22 cellular contexts compared by ENCODE assay signal in the genomic region with DNA sequence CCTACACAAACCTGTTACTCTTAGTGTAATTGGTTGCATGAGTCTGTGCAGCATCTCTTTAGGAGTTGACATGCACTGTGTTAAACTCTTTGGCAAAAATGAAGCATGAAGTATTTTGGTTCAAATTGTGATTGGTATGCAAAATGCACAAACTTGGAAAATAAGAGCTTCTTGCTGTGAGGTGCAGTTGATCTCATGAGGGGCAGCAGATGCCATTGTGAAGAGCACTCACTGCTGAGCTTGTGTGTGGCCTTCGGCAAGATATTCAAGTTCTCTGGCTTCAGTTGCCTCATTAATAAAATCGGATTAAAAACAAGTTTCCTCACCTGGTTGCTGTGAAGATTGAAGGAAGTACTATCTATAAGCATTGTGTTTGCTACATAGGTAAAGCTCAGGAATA.
DNase-seq lines count a peak whose midpoint lies in the region; ATAC-seq, FAIRE-seq and TF ChIP-seq lines count a peak whose summit lies in the region.
"Had no signal": no experiment of that assay in that cellular context is flagged by ENCODE, and none has a peak within 500 bp of the region (broad histone marks: within the 10 kb centered on the region; RNA-seq: fewer than 3 reads in every experiment).

No MANE protein-coding gene starts in this region.

- no peak overlapping the region for H4K91ac ChIP-seq in H1 (replicated peaks; ENCODE audit: insufficient read length, low read length)

- ATAC-seq in esophagus mucosa, result no peak
- ATAC-seq: GM12878, HCT116 had no signal

- no peak overlapping the region for H2AK5ac ChIP-seq in H1 (ENCODE audit: low read depth, low read length)

- no peak overlapping the region for H3K23ac ChIP-seq in H1 (ENCODE audit: insufficient read length)

- H2AFZ ChIP-seq in H1 (ENCODE audit: low read length), result 0 out of 2 replicates have a peak overlapping the region, but pooled peaks have one; percentile 18

- no peaks in the 10 kb centered on the region for H3K79me2 ChIP-seq in H1 (ENCODE audit: control insufficient read depth in 1 of 2, insufficient read depth in 2 of 2, low read length in 2 of 2)

- no peak overlapping the region for H3K9ac ChIP-seq in H1 (replicated peaks in 1 of 4; ENCODE audit: extremely low read depth in 1 of 4, low read depth in 3 of 4, low read length in 3 of 4)
- H3K9ac ChIP-seq: BLaER1 treated with 17β-estradiol and CSF1 and Interleukin-3, amounts not matched to agents 10 nM and 100 nM had no signal

- no peak for TF ChIP-seq RAD21 in H1 (IDR thresholded peaks at IDR 0.05 in 1 of 2, conservative IDR thresholded peaks at IDR 0.05 in 1 of 2; ENCODE audit: low read depth in 2 of 2, low read length in 2 of 2)

- CTCF ChIA-PET in H1 (lab: Charles Lee; ENCODE audit: partially characterized antibody), result interaction anchor here (1.0 to 2.1 kb wide), 4 partner anchors 8 to 142 kb away, joined by 3 to 11 read pairs (median 4); no protein-coding TSS in a partner anchor

- POLR2A ChIA-PET in H1 (lab: Charles Lee; ENCODE audit: partially characterized antibody), result interaction anchor here (1.3 kb wide), 1 partner anchor 17 kb away, joined by 4 read pairs; no protein-coding TSS in a partner anchor

- no peak overlapping the region for H2BK120ac ChIP-seq in H1 (replicated peaks; ENCODE audit: low read depth, low read length)

- no peak overlapping the region for H3K4ac ChIP-seq in H1 (replicated peaks; ENCODE audit: insufficient read length, low read depth, low read length)

- H3K27me3 ChIP-seq in bronchial epithelial cell (ENCODE audit: control insufficient read depth, insufficient read depth, low read length) (no peaks in the 10 kb centered on the region), H1 (replicated peaks in 1 of 4; ENCODE audit: control insufficient read depth in 3 of 4, extremely low read depth in 1 of 4, insufficient read depth in 3 of 4, low read length in 3 of 4) (no peaks in the 10 kb centered on the region)
- H3K27me3 ChIP-seq: BE2C had no signal

- H2BK20ac ChIP-seq in H1 (ENCODE audit: low read length), result no peak overlapping the region

- H3K36me3 ChIP-seq in bronchial epithelial cell (ENCODE audit: control insufficient read depth, insufficient read depth, low read length) (no peaks in the 10 kb centered on the region), H1 (ENCODE audit: control insufficient read depth in 2 of 4, insufficient read depth in 4 of 4, low read length in 3 of 4) (no peaks in the 10 kb centered on the region)
- H3K36me3 ChIP-seq: BE2C; BLaER1 treated with 17β-estradiol and CSF1 and Interleukin-3, amounts not matched to agents 10 nM and 100 nM had no signal

- peak; percentile 79 for FAIRE-seq in bronchial epithelial cell (lab: Jason Lieb, UNC)
- FAIRE-seq in H1 (lab: Jason Lieb, UNC), result no peak
- FAIRE-seq in RCC 7860 (lab: Jason Lieb, UNC), result no peak
- FAIRE-seq: A204.1, G401.6, GM12878, GM19239 had no signal

- peak; percentile 30 for DNase-seq in NCI-H82 (lab: John Stamatoyannopoulos, UW)
- no peak for DNase-seq in NCI-H82 treated with DMSO at 0.1 percent for 48 hours (lab: John Stamatoyannopoulos, UW; ENCODE audit: unreplicated experiment)
- DNase-seq in bronchial epithelial cell (ENCODE audit: low read depth), result no peak
- DNase-seq in H1 (ENCODE audit: low read depth in 1 of 2, low spot score in 2 of 2), result no peak
- no peak for DNase-seq in RCC 7860 (ENCODE audit: low spot score)
- DNase-seq: ACHN; AML-193; BE2C; Calu3; CD4-positive, alpha-beta memory T cell; COR-L47; DMS53; DMS79 treated with DMSO at 0.1 percent for 48 hours; H9 had no signal

- H4K20me1 ChIP-seq in H1 (replicated peaks in 1 of 2; ENCODE audit: control insufficient read depth in 1 of 2, insufficient read depth in 2 of 2, low read length in 2 of 2), result no peaks in the 10 kb centered on the region
- H4K20me1 ChIP-seq: BLaER1 treated with 17β-estradiol and CSF1 and Interleukin-3, amounts not matched to agents 10 nM and 100 nM had no signal

- TF ChIP-seq POLR2A in H1 (IDR thresholded peaks at IDR 0.05; ENCODE audit: control extremely low read depth in 1 of 2, low read depth in 2 of 2, low read length in 2 of 2), result no peak

- H3K79me1 ChIP-seq in H1 (ENCODE audit: low read depth, low read length), result no peaks in the 10 kb centered on the region

- no peak for TF ChIP-seq EP300 in H1 (IDR thresholded peaks at IDR 0.05; ENCODE audit: borderline replicate concordance in 1 of 2, low read depth in 2 of 2, low read length in 2 of 2)

- no peaks in the 10 kb centered on the region for H3K9me3 ChIP-seq in H1 (ENCODE audit: insufficient read depth in 2 of 2, low read depth in 1 of 2, low read length in 1 of 2)
- H3K9me3 ChIP-seq: BE2C had no signal

- no peak overlapping the region for H4K8ac ChIP-seq in H1 (ENCODE audit: extremely low read depth, insufficient read depth, low read length)

- no peak overlapping the region for H3K4me3 ChIP-seq in bronchial epithelial cell (ENCODE audit: low read depth, low read length)
- no peak overlapping the region for H3K4me3 ChIP-seq in H1 (ENCODE audit: extremely low read depth in 1 of 4, insufficient read depth in 2 of 4, low read depth in 3 of 4, low read length in 4 of 4)
- H3K4me3 ChIP-seq: BLaER1 treated with 17β-estradiol and CSF1 and Interleukin-3, amounts not matched to agents 10 nM and 100 nM; GM12878 had no signal

- no peak overlapping the region for H2BK15ac ChIP-seq in H1 (ENCODE audit: low read length)

- H3K18ac ChIP-seq in H1 (ENCODE audit: extremely low read depth, low read length), result no peak overlapping the region

- no peak overlapping the region for H3K27ac ChIP-seq in H1 (ENCODE audit: low read depth, low read length)
- H3K27ac ChIP-seq: 22Rv1; BLaER1 treated with 17β-estradiol and CSF1 and Interleukin-3, amounts not matched to agents 10 nM and 100 nM had no signal

- H2BK5ac ChIP-seq in H1 (ENCODE audit: low read depth, low read length), result no peak overlapping the region

- 83% methylated on average over 2 of the region's 2 CpGs; no CpG with 5 or more reads in 1 of the 2 experiments for whole genome bisulfite sequencing in H1 (ENCODE audit: extremely low coverage in 1 of 2, insufficient coverage in 1 of 2, insufficient read length in 1 of 2, insufficient replicate concordance in 2 of 2, low coverage in 1 of 2, low lambda C conversion rate in 2 of 2, missing lambda C conversion rate in 1 of 2), 2 experiments

- H3K56ac ChIP-seq in H1 (replicated peaks; ENCODE audit: insufficient read length, low read depth, low read length), result no peak overlapping the region

- no peak for TF ChIP-seq CTCF in bronchial epithelial cell (IDR thresholded peaks at IDR 0.05; ENCODE audit: insufficient read depth, low read length, severe bottlenecking)
- TF ChIP-seq CTCF in H1 (IDR thresholded peaks at IDR 0.05; ENCODE audit: control extremely low read depth in 1 of 3, insufficient read depth in 1 of 3, low read depth in 1 of 3, low read length in 3 of 3), result no peak

- H3K23me2 ChIP-seq in H1 (ENCODE audit: low read depth, low read length), result no peaks in the 10 kb centered on the region

- no peak overlapping the region for H4K5ac ChIP-seq in H1 (ENCODE audit: insufficient read length, low read depth, low read length)

- H3K14ac ChIP-seq in H1 (ENCODE audit: insufficient read length), result no peak overlapping the region

- H3K4me1 ChIP-seq in H1 (replicated peaks in 1 of 4; ENCODE audit: control insufficient read depth in 3 of 4, insufficient read depth in 4 of 4, low read length in 3 of 4), result peaks cover 0 to 3% (median 1%) of the 10 kb centered on the region in 4 experiments; a peak in 3 of 7 replicates
- H3K4me1 ChIP-seq: BE2C had no signal

- H3K4me2 ChIP-seq in H1 (ENCODE audit: insufficient read depth in 1 of 2, low read depth in 2 of 2, low read length in 2 of 2), result no peak overlapping the region

- H2BK12ac ChIP-seq in H1 (ENCODE audit: low read depth, low read length), result no peak overlapping the region

TF ChIP-seq in H1, 55 proteins besides CTCF, POLR2A, EP300 and RAD21 (continues in another document):
- TF ChIP-seq SUZ12 (IDR thresholded peaks at IDR 0.05; ENCODE audit: low read length), result no peak
- no peak for TF ChIP-seq HDAC6 (IDR thresholded peaks at IDR 0.05; ENCODE audit: low read depth, low read length)
- no peak for TF ChIP-seq RNF2 (IDR thresholded peaks at IDR 0.05; ENCODE audit: borderline replicate concordance, low read depth, low read length, missing control alignments, poor library complexity, severe bottlenecking)
- TF ChIP-seq RBBP5 (IDR thresholded peaks at IDR 0.05; ENCODE audit: borderline replicate concordance, low read depth, low read length), result no peak
- no peak for TF ChIP-seq RFX5 (IDR thresholded peaks at IDR 0.05; ENCODE audit: borderline replicate concordance, low read depth, low read length)
- no peak for TF ChIP-seq EGR1 (IDR thresholded peaks at IDR 0.05; ENCODE audit: borderline replicate concordance, low read depth, low read length)
- TF ChIP-seq TBP (IDR thresholded peaks at IDR 0.05; ENCODE audit: low read depth, low read length), result no peak
- no peak for TF ChIP-seq RXRA (IDR thresholded peaks at IDR 0.05; ENCODE audit: insufficient read depth, low read depth, low read length)
- TF ChIP-seq MAX (IDR thresholded peaks at IDR 0.05), result no peak
- TF ChIP-seq SIN3A (conservative IDR thresholded peaks at IDR 0.05 in 1 of 2, IDR thresholded peaks at IDR 0.05 in 1 of 2; ENCODE audit: low read depth in 1 of 2, low read length in 2 of 2), result no peak
- no peak for TF ChIP-seq ASH2L (IDR thresholded peaks at IDR 0.05; ENCODE audit: low read length)
